1 cellular context compared by ENCODE assay signal in the genomic region with DNA sequence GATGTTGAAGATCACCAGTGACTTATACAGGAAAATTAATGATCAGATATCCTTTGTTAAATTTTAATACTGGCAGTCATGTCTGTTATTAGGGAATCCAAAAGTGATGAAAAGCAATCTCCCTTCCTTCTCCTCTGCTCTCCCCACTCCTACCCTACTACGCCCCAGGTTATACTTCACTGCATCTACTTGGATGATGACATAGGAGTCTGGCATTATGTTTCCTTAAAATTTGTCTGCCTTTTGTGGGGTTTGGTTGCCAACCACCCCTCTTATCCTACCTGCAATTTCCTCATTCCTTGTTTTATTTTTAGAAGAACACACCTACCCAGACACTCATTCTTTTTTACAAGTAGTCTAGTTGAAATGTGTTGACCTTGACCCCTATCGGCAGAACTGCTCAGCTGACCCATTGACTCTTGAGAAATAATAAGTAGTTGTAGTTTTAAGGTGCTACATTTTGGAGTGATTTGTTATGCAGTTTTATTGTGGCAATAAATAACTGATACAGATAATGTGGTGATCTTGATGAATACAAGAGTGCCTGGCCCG.
TF ChIP-seq lines count a peak whose summit lies in the region.

No MANE protein-coding gene starts in this region.

TF ChIP-seq in HepG2, 621 proteins besides CTCF, POLR2A, EP300 and RAD21:
- TF ChIP-seq LCORL (IDR thresholded peaks at IDR 0.05) (no peak), LCORL (CRISPR knock-in tag; IDR thresholded peaks at IDR 0.05) (no peak), TBX3 (IDR thresholded peaks at IDR 0.05; ENCODE audit: borderline replicate concordance) (no peak), ZNF17 (CRISPR knock-in tag; IDR thresholded peaks at IDR 0.05) (no peak), CHCHD3 (CRISPR knock-in tag; IDR thresholded peaks at IDR 0.05) (no peak), ZSCAN29 (CRISPR knock-in tag; conservative IDR thresholded peaks at IDR 0.05) (no peak), ZNF530 (CRISPR knock-in tag; IDR thresholded peaks at IDR 0.05; ENCODE audit: low read depth) (no peak), HNRNPK (IDR thresholded peaks at IDR 0.05; ENCODE audit: low read depth, low read length, poor library complexity, severe bottlenecking) (peak; percentile 66), ARHGAP35 (CRISPR knock-in tag; IDR thresholded peaks at IDR 0.05; ENCODE audit: borderline replicate concordance) (no peak)
